In the genomic region with DNA sequence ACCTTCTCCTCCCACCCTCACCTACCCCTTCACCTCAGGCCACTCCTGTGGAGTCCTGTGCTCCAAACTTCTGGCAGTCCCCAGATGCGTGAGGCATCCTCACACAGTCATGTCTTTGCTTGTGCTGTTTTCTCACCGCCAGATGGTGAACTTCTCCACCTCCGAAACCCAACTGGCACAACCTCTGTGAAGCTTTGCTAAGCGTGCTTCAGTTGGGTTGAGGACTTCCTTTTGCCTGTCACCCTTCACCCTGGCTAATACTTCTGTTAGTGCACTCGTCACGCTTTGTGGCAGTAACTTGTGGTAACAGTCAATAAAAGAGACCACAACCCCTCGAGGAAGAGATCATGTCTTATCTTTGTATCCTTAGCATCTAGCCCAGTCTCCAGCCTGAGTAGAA, we compare ENCODE assay signal across 10 cellular contexts. TPM values are rescaled to one million over a fixed set of nuclear protein-coding genes. Genes with fewer than 3 reads are reported as not detected.
DNase-seq lines count a peak whose midpoint lies in the region; ATAC-seq and TF ChIP-seq lines count a peak whose summit lies in the region.
"Had no signal": no experiment of that assay in that cellular context is flagged by ENCODE, and none has a peak within 500 bp of the region (broad histone marks: within the 10 kb centered on the region; RNA-seq: fewer than 3 reads in every experiment).

No MANE protein-coding gene starts in this region.

- H3K36me3 ChIP-seq in BLaER1 treated with 17β-estradiol and CSF1 and Interleukin-3, amounts not matched to agents 10 nM and 100 nM = 0 out of 22 replicates have a peak, but pooled peaks cover 0 to under 1% (median 0%) of the 10 kb centered on the region in 11 experiments

- no peaks in the 10 kb centered on the region for H3K9me3 ChIP-seq in BLaER1 treated with 17β-estradiol and CSF1 and Interleukin-3, amounts not matched to agents 10 nM and 100 nM (replicated peaks in 1 of 11)

- peaks cover 36 to 77% (median 67%) of the 10 kb centered on the region in 10 experiments for H3K4me1 ChIP-seq in BLaER1 treated with 17β-estradiol and CSF1 and Interleukin-3, amounts not matched to agents 10 nM and 100 nM

- DNase-seq in NCI-H1694 treated with DMSO at 0.1 percent for 48 hours (lab: John Stamatoyannopoulos, UW) = peak; percentile 68
- DNase-seq in activated T-cell treated with anti-CD3 and anti-CD28 coated beads, Interleukin-2, amount 50 U/mL, for 4 hours = peak; percentile 20
- DNase-seq in foreskin fibroblast = no peak
- no peak for DNase-seq in SKM-1 (lab: John Stamatoyannopoulos, UW; ENCODE audit: unreplicated experiment)

- H3K4me1 Mint-ChIP-seq in activated T-cell treated with anti-CD3 and anti-CD28 coated beads, Interleukin-2, amount 50 U/mL, for 4 hours (ENCODE audit: low read depth) = peaks cover 29% of the 10 kb centered on the region
- peaks cover 46% of the 10 kb centered on the region for H3K4me1 Mint-ChIP-seq in stimulated activated memory B cell treated with anti-CD40 and anti-IgM and Interleukin-4, amounts not matched to agents 10 μg/mL and 1 μg/mL and 100 μg/mL, for 72 hours

- no peak overlapping the region for H3K4me3 Mint-ChIP-seq in activated T-cell treated with anti-CD3 and anti-CD28 coated beads, Interleukin-2, amount 50 U/mL, for 4 hours
- H3K4me3 Mint-ChIP-seq in stimulated activated memory B cell treated with anti-CD40 and anti-IgM and Interleukin-4, amounts not matched to agents 10 μg/mL and 1 μg/mL and 100 μg/mL, for 72 hours = no peak overlapping the region

- H3K4me3 ChIP-seq in BLaER1 treated with 17β-estradiol and CSF1 and Interleukin-3, amounts not matched to agents 10 nM and 100 nM = peak overlapping the region in 6 of 10 experiments; percentile 7 to 53 (median 46); a peak in 11 of 20 replicates
- no peak overlapping the region for H3K4me3 ChIP-seq in foreskin fibroblast (ENCODE audit: low read depth in 1 of 2, low read length in 2 of 2)
- H3K4me3 ChIP-seq: lung had no signal

- ATAC-seq in GM21528 (IDR thresholded peaks at IDR 0.05; ENCODE audit: low FRiP score, unreplicated experiment) (peak; percentile 69), SK-N-SH treated with all-trans-retinoic acid at 6 μM for 48 hours (no peak)
- peak; percentile 86 to 89 for ATAC-seq in activated T-cell treated with anti-CD3 and anti-CD28 coated beads, Interleukin-2, amount 50 U/mL, for 4 hours
- ATAC-seq in stimulated activated memory B cell treated with anti-CD40 and anti-IgM and Interleukin-4, amounts not matched to agents 10 μg/mL and 1 μg/mL and 100 μg/mL, for 72 hours = peak; percentile 87

- H3K27me3 Mint-ChIP-seq in activated T-cell treated with anti-CD3 and anti-CD28 coated beads, Interleukin-2, amount 50 U/mL, for 4 hours (ENCODE audit: low read depth) = no peaks in the 10 kb centered on the region
- H3K27me3 Mint-ChIP-seq in stimulated activated memory B cell treated with anti-CD40 and anti-IgM and Interleukin-4, amounts not matched to agents 10 μg/mL and 1 μg/mL and 100 μg/mL, for 72 hours = no peaks in the 10 kb centered on the region

- H3K27ac Mint-ChIP-seq in stimulated activated memory B cell treated with anti-CD40 and anti-IgM and Interleukin-4, amounts not matched to agents 10 μg/mL and 1 μg/mL and 100 μg/mL, for 72 hours = peak overlapping the region; percentile 73

- H3K9ac ChIP-seq in BLaER1 treated with 17β-estradiol and CSF1 and Interleukin-3, amounts not matched to agents 10 nM and 100 nM = peak overlapping the region in 8 of 11 experiments; percentile 17 to 77 (median 62); a peak in 17 of 22 replicates

- TF ChIP-seq CTCF in foreskin fibroblast (IDR thresholded peaks at IDR 0.05; ENCODE audit: low read depth, low read length) = no peak

- H3K27me3 ChIP-seq in BLaER1 treated with 17β-estradiol and CSF1 and Interleukin-3, amounts not matched to agents 10 nM and 100 nM = no peaks in the 10 kb centered on the region

- peak overlapping the region; percentile 64 to 97 (median 83) for H3K4me2 ChIP-seq in BLaER1 treated with 17β-estradiol and CSF1 and Interleukin-3, amounts not matched to agents 10 nM and 100 nM

- H4K20me1 ChIP-seq in BLaER1 treated with 17β-estradiol and CSF1 and Interleukin-3, amounts not matched to agents 10 nM and 100 nM = peaks cover 0 to 4% (median 0%) of the 10 kb centered on the region in 11 experiments; a peak in 1 of 22 replicates

- H3K36me3 Mint-ChIP-seq in activated T-cell treated with anti-CD3 and anti-CD28 coated beads, Interleukin-2, amount 50 U/mL, for 4 hours (ENCODE audit: insufficient read depth) = peaks cover 13% of the 10 kb centered on the region
- H3K36me3 Mint-ChIP-seq in stimulated activated memory B cell treated with anti-CD40 and anti-IgM and Interleukin-4, amounts not matched to agents 10 μg/mL and 1 μg/mL and 100 μg/mL, for 72 hours = peaks cover 8% of the 10 kb centered on the region

- H3K27ac ChIP-seq in BLaER1 treated with 17β-estradiol and CSF1 and Interleukin-3, amounts not matched to agents 10 nM and 100 nM = peak overlapping the region in 9 of 11 experiments; percentile 10 to 92 (median 65); a peak in 15 of 22 replicates

- H3K9me3 Mint-ChIP-seq in activated T-cell treated with anti-CD3 and anti-CD28 coated beads, Interleukin-2, amount 50 U/mL, for 4 hours = no peaks in the 10 kb centered on the region
- no peaks in the 10 kb centered on the region for H3K9me3 Mint-ChIP-seq in stimulated activated memory B cell treated with anti-CD40 and anti-IgM and Interleukin-4, amounts not matched to agents 10 μg/mL and 1 μg/mL and 100 μg/mL, for 72 hours

TF ChIP-seq in SK-N-SH treated with all-trans-retinoic acid at 6 μM for 48 hours, 23 proteins besides CTCF, POLR2A, EP300 and RAD21:
- TF ChIP-seq, protein P1, sequence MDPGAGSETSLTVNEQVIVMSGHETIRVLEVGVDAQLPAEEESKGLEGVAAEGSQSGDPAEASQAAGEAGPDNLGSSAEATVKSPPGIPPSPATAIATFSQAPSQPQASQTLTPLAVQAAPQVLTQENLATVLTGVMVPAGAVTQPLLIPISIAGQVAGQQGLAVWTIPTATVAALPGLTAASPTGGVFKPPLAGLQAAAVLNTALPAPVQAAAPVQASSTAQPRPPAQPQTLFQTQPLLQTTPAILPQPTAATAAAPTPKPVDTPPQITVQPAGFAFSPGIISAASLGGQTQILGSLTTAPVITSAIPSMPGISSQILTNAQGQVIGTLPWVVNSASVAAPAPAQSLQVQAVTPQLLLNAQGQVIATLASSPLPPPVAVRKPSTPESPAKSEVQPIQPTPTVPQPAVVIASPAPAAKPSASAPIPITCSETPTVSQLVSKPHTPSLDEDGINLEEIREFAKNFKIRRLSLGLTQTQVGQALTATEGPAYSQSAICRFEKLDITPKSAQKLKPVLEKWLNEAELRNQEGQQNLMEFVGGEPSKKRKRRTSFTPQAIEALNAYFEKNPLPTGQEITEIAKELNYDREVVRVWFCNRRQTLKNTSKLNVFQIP (CRISPR knock-in tag; IDR thresholded peaks at IDR 0.05; ENCODE audit: borderline replicate concordance, low read depth) = no peak
- TF ChIP-seq GLIS3 (CRISPR knock-in tag; IDR thresholded peaks at IDR 0.05) (no peak), CSDC2 (CRISPR knock-in tag; IDR thresholded peaks at IDR 0.05) (no peak), SNAI2 (CRISPR knock-in tag; IDR thresholded peaks at IDR 0.05) (no peak), PPARA (CRISPR knock-in tag; IDR thresholded peaks at IDR 0.05; ENCODE audit: borderline replicate concordance) (no peak), OSR1 (CRISPR knock-in tag; IDR thresholded peaks at IDR 0.05) (no peak)

RNA-seq across cellular contexts. Expression of gene SKOR1, which starts 42.0 kb away (rescaled TPM):
- under 1 TPM; 0.15 to 0.34 (median 0.33) TPM for total RNA-seq in activated T-cell treated with anti-CD3 and anti-CD28 coated beads, Interleukin-2, amount 50 U/mL, for 4 hours

RNA-seq across cellular contexts. Expression of gene RNU6-1, which starts 56.5 kb away (rescaled TPM):
- not detected for total RNA-seq in activated T-cell treated with anti-CD3 and anti-CD28 coated beads, Interleukin-2, amount 50 U/mL, for 4 hours
- total RNA-seq: activated CD8-positive, alpha-beta memory T cell treated with anti-CD3 and anti-CD28 coated beads for 36 hours; lung had no signal

Comparison
In these comparisons a context has a peak if more than half of its experiments do, and no peak if none do; other contexts are left out.
1. H3K4me3 ChIP-seq: peak in BLaER1 treated with 17β-estradiol and CSF1 and Interleukin-3, amounts not matched to agents 10 nM and 100 nM (6 of 10); none in foreskin fibroblast (0 of 2).
2. DNase-seq: peak in NCI-H1694 treated with DMSO at 0.1 percent for 48 hours (single experiment) and activated T-cell treated with anti-CD3 and anti-CD28 coated beads, Interleukin-2, amount 50 U/mL, for 4 hours (single experiment); none in foreskin fibroblast (0 of 2) and SKM-1 (single experiment).